19 cellular contexts compared by ENCODE assay signal in the genomic region with DNA sequence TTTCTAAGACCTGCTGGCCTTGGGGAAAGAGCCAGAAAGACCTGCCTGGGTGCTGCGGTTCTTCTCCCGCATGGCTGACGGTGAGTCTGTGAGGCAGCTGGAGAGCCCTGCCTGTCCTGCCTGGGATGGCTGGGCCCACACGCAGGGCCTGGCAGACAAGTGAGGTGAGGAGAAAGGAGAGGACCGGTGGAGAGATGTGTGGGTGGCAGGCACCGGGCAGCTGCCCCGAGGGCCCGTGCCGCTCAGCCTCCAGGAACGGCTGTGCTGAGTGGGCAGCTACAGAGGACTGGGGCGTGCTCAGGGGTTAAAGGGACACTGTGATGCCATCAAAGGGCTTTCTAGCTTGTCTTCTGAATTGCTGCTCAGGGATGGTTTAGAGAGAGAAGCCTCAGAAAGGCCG.
"Had no signal": no experiment of that assay in that cellular context is flagged by ENCODE, and none has a peak within 500 bp of the region (broad histone marks: within the 10 kb centered on the region; RNA-seq: fewer than 3 reads in every experiment).

No MANE protein-coding gene starts in this region.

- H3K4me1 Mint-ChIP-seq: activated T-helper 17 cell treated with anti-CD3 and anti-CD28 coated beads, Interleukin-2, amount 50 U/mL, for 72 hours had no signal

- H3K4me3 Mint-ChIP-seq: activated CD4-positive, alpha-beta T cell treated with anti-CD3 and anti-CD28 coated beads, Interleukin-2, amount 10 ng/mL, durations not matched to agents 7 days and 5 days; activated CD8-positive, alpha-beta T cell treated with anti-CD3 and anti-CD28 coated beads, Interleukin-2, amount 10 ng/mL, durations not matched to agents 7 days and 5 days; activated T-helper 17 cell treated with anti-CD3 and anti-CD28 coated beads, Interleukin-2, amount 50 U/mL, for 72 hours; memory B cell; neural crest cell; T-cell; T-helper 2 cell treated with Interferon-gamma antibody and Interleukin-4, amounts not matched to agents 5 μg/mL and 100 μg/mL, for 36 hours had no signal

- DNase-seq: activated CD4-positive, alpha-beta T cell treated with anti-CD3 and anti-CD28 coated beads, Interleukin-2, amount 10 ng/mL, durations not matched to agents 7 days and 5 days; activated CD4-positive, CD25-positive, alpha-beta regulatory T cell treated with anti-CD3 and anti-CD28 coated beads, Interleukin-2, amount 50 U/mL, for 72 hours; activated CD8-positive, alpha-beta T cell treated with anti-CD3 and anti-CD28 coated beads, Interleukin-2, amount 10 ng/mL, durations not matched to agents 7 days and 5 days; islet precursor cell; left cardiac atrium; stimulated activated CD4-positive, alpha-beta T cell treated with anti-CD3 and anti-CD28 coated beads, Interleukin-4, amount 100 ng/mL, for 24 hours; stimulated activated naive CD8-positive, alpha-beta T cell treated with anti-CD3 and anti-CD28 coated beads, Interleukin-15, Interleukin-2, amounts not matched to agents 100 U/mL and 50 U/mL, for 24 hours; T-cell; thyroid gland; WERI-Rb-1 had no signal

- H3K27ac ChIP-seq: coronary artery, gastroesophageal sphincter, heart left ventricle, thyroid gland, WERI-Rb-1 had no signal

- H3K27me3 Mint-ChIP-seq: activated CD4-positive, alpha-beta T cell treated with anti-CD3 and anti-CD28 coated beads, Interleukin-2, amount 10 ng/mL, durations not matched to agents 7 days and 5 days; activated T-helper 17 cell treated with anti-CD3 and anti-CD28 coated beads, Interleukin-2, amount 50 U/mL, for 72 hours; memory B cell; progenitor cell of endocrine pancreas; T-cell had no signal

- H3K36me3 Mint-ChIP-seq: activated naive CD4-positive, alpha-beta T cell treated with anti-CD3 and anti-CD28 coated beads, Interleukin-2, amount 50 U/mL, for 72 hours had no signal

- H3K27me3 ChIP-seq: gastroesophageal sphincter, heart left ventricle, thyroid gland had no signal

- H3K27ac Mint-ChIP-seq: activated CD4-positive, alpha-beta T cell treated with anti-CD3 and anti-CD28 coated beads, Interleukin-2, amount 10 ng/mL, durations not matched to agents 7 days and 5 days; activated CD8-positive, alpha-beta T cell treated with anti-CD3 and anti-CD28 coated beads, Interleukin-2, amount 10 ng/mL, durations not matched to agents 7 days and 5 days; activated T-helper 17 cell treated with anti-CD3 and anti-CD28 coated beads, Interleukin-2, amount 50 U/mL, for 72 hours; progenitor cell of endocrine pancreas; T-cell; T-helper 2 cell treated with Interferon-gamma antibody and Interleukin-4, amounts not matched to agents 5 μg/mL and 100 μg/mL, for 36 hours had no signal

- ATAC-seq: activated CD8-positive, alpha-beta T cell treated with anti-CD3 and anti-CD28 coated beads, Interleukin-2, amount 10 ng/mL, durations not matched to agents 7 days and 5 days; activated naive CD4-positive, alpha-beta T cell treated with anti-CD3 and anti-CD28 coated beads, Interleukin-2, amount 50 U/mL, for 72 hours; activated T-helper 17 cell treated with anti-CD3 and anti-CD28 coated beads, Interleukin-2, amount 50 U/mL, for 72 hours; gastroesophageal sphincter; left cardiac atrium; stimulated activated naive CD8-positive, alpha-beta T cell treated with anti-CD3 and anti-CD28 coated beads, Interleukin-15, Interleukin-2, amounts not matched to agents 100 U/mL and 50 U/mL, for 24 hours; T-cell had no signal

- H3K9me3 ChIP-seq: gastroesophageal sphincter, heart left ventricle, thyroid gland had no signal

- H3K4me3 ChIP-seq: coronary artery, gastroesophageal sphincter, heart left ventricle, thyroid gland had no signal

- H3K9me3 Mint-ChIP-seq: activated CD4-positive, alpha-beta T cell treated with anti-CD3 and anti-CD28 coated beads, Interleukin-2, amount 10 ng/mL, durations not matched to agents 7 days and 5 days; activated naive CD4-positive, alpha-beta T cell treated with anti-CD3 and anti-CD28 coated beads, Interleukin-2, amount 50 U/mL, for 72 hours; activated T-helper 17 cell treated with anti-CD3 and anti-CD28 coated beads, Interleukin-2, amount 50 U/mL, for 72 hours; memory B cell; neural crest cell; T-cell; T-helper 2 cell treated with Interferon-gamma antibody and Interleukin-4, amounts not matched to agents 5 μg/mL and 100 μg/mL, for 36 hours had no signal
